8 cellular contexts compared by ENCODE assay signal in the genomic region with DNA sequence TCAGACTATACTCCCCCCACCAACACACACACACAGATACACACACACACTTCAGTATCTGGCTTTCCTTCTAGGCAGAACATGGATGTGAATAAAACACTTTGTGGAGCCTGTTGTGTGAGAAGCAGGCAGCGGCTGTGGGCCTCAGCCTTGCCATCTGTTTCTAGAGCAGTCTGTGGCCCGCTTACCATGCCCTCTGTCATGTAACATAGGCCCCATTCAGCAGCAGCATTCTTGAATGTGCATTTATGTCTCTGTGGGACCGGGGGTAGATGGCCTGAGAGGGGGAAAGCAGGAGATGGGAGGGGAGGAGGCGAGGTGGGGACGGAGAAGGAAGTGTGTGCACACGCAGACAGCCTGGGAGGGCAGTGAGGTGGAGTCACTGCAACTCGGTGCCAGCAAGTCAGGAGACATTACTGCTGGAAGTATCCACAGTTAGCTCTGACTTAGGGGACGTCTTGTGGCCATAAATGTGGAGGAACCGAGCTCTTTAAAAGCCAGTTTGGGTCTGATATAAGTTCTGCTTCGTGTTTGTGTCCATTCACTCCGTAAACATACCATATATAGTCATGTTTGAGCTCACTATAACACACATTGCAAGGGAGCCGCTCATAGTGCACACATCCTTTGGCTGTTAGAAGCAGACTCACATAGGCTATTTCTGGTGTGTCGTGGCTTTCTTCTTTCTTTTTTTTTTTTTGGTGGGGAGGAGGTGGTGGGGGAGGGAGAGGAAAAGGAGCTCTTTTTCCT. TPM values are rescaled to one million over a fixed set of nuclear protein-coding genes. Genes with fewer than 3 reads are reported as not detected.
DNase-seq lines count a peak whose midpoint lies in the region; ATAC-seq, FAIRE-seq and TF ChIP-seq lines count a peak whose summit lies in the region.

No MANE protein-coding gene starts in this region.

- H4K20me1 ChIP-seq in OCI-LY7 (ENCODE audit: insufficient read depth, low read length) (peaks cover 8% of the 10 kb centered on the region; the same call in 1 of the 2 replicates), HepG2 (ENCODE audit: insufficient read depth, low read length) (peaks cover 14% of the 10 kb centered on the region)

- in situ Hi-C loops in HepG2 (cut with HindIII; ENCODE audit: extremely low pct_ligation_motif_present, low pct_unique_long_range_greater_than_20kb): no loop called here

- peak; percentile 24 for DNase-seq in OCI-LY7 (ENCODE audit: low spot score)
- peak; percentile 52 to 78 for DNase-seq in cardiac fibroblast (ENCODE audit: low read depth in 2 of 2)
- DNase-seq in HepG2 (ENCODE audit: low spot score): peak; percentile 84
- no peak for DNase-seq in activated effector memory CD4-positive, alpha-beta T cell treated with anti-CD3 and anti-CD28 coated beads, Interleukin-2, amount 50 U/mL, for 16 hours
- no peak for DNase-seq in SJCRH30

- H3K27me3 ChIP-seq in HepG2 (ENCODE audit: control insufficient read depth in 1 of 2, insufficient read depth in 2 of 2, low read length in 2 of 2) (no peaks in the 10 kb centered on the region), thymus (ENCODE audit: control insufficient read depth, insufficient read depth) (no peaks in the 10 kb centered on the region), SJCRH30 (no peaks in the 10 kb centered on the region)

- peak overlapping the region; percentile 54 for H3K9ac ChIP-seq in HepG2 (ENCODE audit: insufficient read depth, low read depth, low read length)

- ATAC-seq in GM18502 (IDR thresholded peaks at IDR 0.05; ENCODE audit: poor library complexity, unreplicated experiment): peak; percentile 63
- peak; percentile 50 for ATAC-seq in HG02870 (IDR thresholded peaks at IDR 0.05; ENCODE audit: unreplicated experiment)
- peak; percentile 77 for ATAC-seq in HepG2

- TF ChIP-seq EP300 in HepG2 (IDR thresholded peaks at IDR 0.05; ENCODE audit: low read depth in 2 of 2, low read length in 2 of 2): no peak
- TF ChIP-seq EP300 in HepG2 (CRISPR knock-in tag; IDR thresholded peaks at IDR 0.05; ENCODE audit: borderline replicate concordance): no peak

- TF ChIP-seq RAD21 in HepG2 (CRISPR knock-in tag; IDR thresholded peaks at IDR 0.05): no peak

- H3K4me2 ChIP-seq in OCI-LY7 (ENCODE audit: low read length): peak overlapping the region; percentile 56
- H3K4me2 ChIP-seq in HepG2 (ENCODE audit: low read depth, low read length): peak overlapping the region; percentile 52

- no peaks in the 10 kb centered on the region for H3K9me3 ChIP-seq in OCI-LY7 (ENCODE audit: low read length)
- H3K9me3 ChIP-seq in HepG2 (ENCODE audit: low read length): no peaks in the 10 kb centered on the region
- no peaks in the 10 kb centered on the region for H3K9me3 ChIP-seq in thymus (ENCODE audit: control insufficient read depth)
- H3K9me3 ChIP-seq in SJCRH30 (replicated peaks): no peaks in the 10 kb centered on the region

- TF ChIP-seq POLR2A in HepG2 (IDR thresholded peaks at IDR 0.05; ENCODE audit: insufficient read depth in 1 of 2, low read depth in 2 of 2, low read length in 2 of 2): no peak

- H3K4me1 ChIP-seq in OCI-LY7 (ENCODE audit: insufficient read depth, low read length, poor library complexity, severe bottlenecking): peaks cover 25% of the 10 kb centered on the region
- peaks cover 100% of the 10 kb centered on the region for H3K4me1 ChIP-seq in HepG2 (ENCODE audit: insufficient read depth, low read length)
- H3K4me1 ChIP-seq in thymus (ENCODE audit: control insufficient read depth, insufficient read depth, low read length): peaks cover 36% of the 10 kb centered on the region
- peaks cover 21% of the 10 kb centered on the region for H3K4me1 ChIP-seq in SJCRH30

- BruUV-seq in OCI-LY7 (replicated peaks; lab: Mats Ljungman, UMichigan) (no TSS peak), HepG2 (replicated peaks; lab: Mats Ljungman, UMichigan) (no TSS peak)

- H3K9me2 ChIP-seq in OCI-LY7 (ENCODE audit: insufficient read depth, low read length): no peaks in the 10 kb centered on the region

- POLR2A ChIA-PET in OCI-LY7 (lab: Charles Lee): interaction anchor here (0.6 to 1.8 kb wide), 9 partner anchors 9 to 264 kb away, joined by 3 to 10 read pairs (median 3); no protein-coding TSS in a partner anchor
- POLR2A ChIA-PET in HepG2 (lab: Yijun Ruan, JAX): interaction anchor here (0.8 to 1.3 kb wide), 6 partner anchors 14 to 956 kb away, joined by 3 to 6 read pairs (median 3); partner anchors contain the start of gene EEF1E1

- H3K4me3 ChIP-seq in OCI-LY7 (ENCODE audit: low read depth, low read length, poor library complexity, severe bottlenecking): peak overlapping the region; percentile 10
- no peak overlapping the region for H3K4me3 ChIP-seq in cardiac fibroblast (replicated peaks in 1 of 2; ENCODE audit: low read depth in 2 of 2, low read length in 2 of 2)
- H3K4me3 ChIP-seq in HepG2 (replicated peaks in 1 of 3; ENCODE audit: insufficient read depth in 1 of 3, low read depth in 2 of 3, low read length in 3 of 3): peak overlapping the region in 1 of 3 experiments; percentile 32; a peak in 2 of 6 replicates
- peak overlapping the region; percentile 25 for H3K4me3 ChIP-seq in thymus (ENCODE audit: low read length)
- H3K4me3 ChIP-seq in SJCRH30: no peak overlapping the region

- H3K36me3 ChIP-seq in OCI-LY7 (ENCODE audit: insufficient read depth, low read length) (no peaks in the 10 kb centered on the region), HepG2 (replicated peaks in 1 of 2; ENCODE audit: control insufficient read depth in 1 of 2, insufficient read depth in 2 of 2, low read length in 2 of 2) (no peaks in the 10 kb centered on the region; a peak in 1 of 5 replicates), thymus (ENCODE audit: control insufficient read depth, insufficient read depth) (peaks cover 5% of the 10 kb centered on the region), SJCRH30 (no peaks in the 10 kb centered on the region)

- TF ChIP-seq CTCF in OCI-LY7 (conservative IDR thresholded peaks at IDR 0.05; ENCODE audit: low read length): no peak
- no peak for TF ChIP-seq CTCF in cardiac fibroblast (IDR thresholded peaks at IDR 0.05; ENCODE audit: low read depth, low read length)
- no peak for TF ChIP-seq CTCF in HepG2 (CRISPR knock-in tag; IDR thresholded peaks at IDR 0.05)

- H3K27ac ChIP-seq in OCI-LY7 (ENCODE audit: low read depth, low read length, poor library complexity, severe bottlenecking): no peak overlapping the region
- H3K27ac ChIP-seq in HepG2 (ENCODE audit: extremely low read length, insufficient read depth, low read length): peak overlapping the region; percentile 66
- H3K27ac ChIP-seq in thymus (ENCODE audit: low read depth): peak overlapping the region; percentile 94
- no peak overlapping the region for H3K27ac ChIP-seq in SJCRH30

- H3K79me2 ChIP-seq in OCI-LY7 (ENCODE audit: insufficient read depth, low read depth, low read length): no peaks in the 10 kb centered on the region
- peaks cover 100% of the 10 kb centered on the region for H3K79me2 ChIP-seq in HepG2 (ENCODE audit: insufficient read depth, low read length)

- intact Hi-C loops in OCI-LY7 (cut with micrococcal nuclease; ENCODE audit: unreplicated experiment): no loop called here
- intact Hi-C loops in HepG2 (cut with micrococcal nuclease; ENCODE audit: unreplicated experiment): loop anchor here (2.0 kb wide), 1 partner anchor 15 kb away; no protein-coding TSS in a partner anchor

- 36% methylated on average over 13 of the region's 13 CpGs for WGBS in HepG2 (ENCODE audit: low lambda C conversion rate)
- 7% methylated on average over 13 of the region's 13 CpGs for WGBS in thymus

- H2AFZ ChIP-seq in OCI-LY7 (ENCODE audit: low read length) (peak overlapping the region; percentile 39; the same call in 1 of the 2 replicates), HepG2 (ENCODE audit: low read length) (no peak overlapping the region)

- CTCF ChIA-PET in OCI-LY7 (lab: Charles Lee; ENCODE audit: unreplicated experiment): interaction anchor here (0.6 to 1.3 kb wide), 2 partner anchors 9 to 90 kb away, joined by 3 to 4 read pairs; no protein-coding TSS in a partner anchor
- CTCF ChIA-PET in HepG2 (lab: Yijun Ruan, JAX; ENCODE audit: low intra/inter-chr PET ratio, low total read pairs): no interaction called here

- peak; percentile 4 for FAIRE-seq in HepG2 (lab: Jason Lieb, UNC)

TF ChIP-seq in HepG2, 621 proteins besides CTCF, POLR2A, EP300 and RAD21 (continues in another document):
- TF ChIP-seq ZNF777 (CRISPR knock-in tag; IDR thresholded peaks at IDR 0.05): no peak
- TF ChIP-seq CBFB (CRISPR knock-in tag; IDR thresholded peaks at IDR 0.05): no peak
- TF ChIP-seq ZNF563 (CRISPR knock-in tag; IDR thresholded peaks at IDR 0.05): no peak
- TF ChIP-seq ZBTB7B (CRISPR knock-in tag; IDR thresholded peaks at IDR 0.05): no peak
- TF ChIP-seq ZNF883 (CRISPR knock-in tag; IDR thresholded peaks at IDR 0.05; ENCODE audit: not compliant biosample characterization): no peak

RNA-seq across cellular contexts. Expression of gene RREB1, which starts 38.5 kb away (rescaled TPM):
- total RNA-seq in OCI-LY7 (2014; rRNA removed; shearing (Covaris generic)): 3.4 and 4.4 TPM in 2 replicates
- total RNA-seq in OCI-LY7 (2022) (5.5 and 7.1 TPM in 2 replicates), HepG2 (2016; rRNA removed; fragmentation: Illumina TruSeq; extraction: Trizol) (23.2 and 23.4 TPM in 2 replicates)
- 62.4 and 75.9 TPM in 2 replicates for total RNA-seq in HepG2 (2016; cell fraction: cytosol; rRNA removed; fragmentation: Illumina TruSeq; extraction: Trizol; ENCODE audit: low read depth)
- total RNA-seq in HepG2 (2016; cell fraction: insoluble cytoplasmic fraction; rRNA removed; fragmentation: Illumina TruSeq; extraction: Trizol): 21.2 and 23.3 TPM in 2 replicates
- 33.9 and 40.6 TPM in 2 replicates for total RNA-seq in HepG2 (2016; cell fraction: membrane; rRNA removed; fragmentation: Illumina TruSeq; extraction: Trizol)
- 50.2 and 60.1 TPM in 2 replicates for total RNA-seq in HepG2 (2016; cell fraction: nucleus; rRNA removed; fragmentation: Illumina TruSeq; extraction: Trizol)
- polyA plus RNA-seq in HepG2 (2011; rRNA removed) (6.1 and 6.2 TPM in 2 replicates), thymus (9.2 TPM)
- polyA plus RNA-seq in HepG2 (2011; cell fraction: cytosol; rRNA removed): 3.7 and 4.4 TPM in 2 replicates
- 24.2 and 27.1 TPM in 2 replicates for polyA plus RNA-seq in HepG2 (2011; cell fraction: nucleus; rRNA removed)
- 19.5 and 19.9 TPM in 2 replicates for polyA plus RNA-seq in HepG2 (2012)
- polyA plus RNA-seq in HepG2 (2016; cell fraction: cytosol; fragmentation: Illumina TruSeq; extraction: Trizol; ENCODE audit: low read depth): 0.71 and 1.1 TPM in 2 replicates
- polyA plus RNA-seq in HepG2 (2016; cell fraction: insoluble cytoplasmic fraction; fragmentation: Illumina TruSeq; extraction: Trizol; ENCODE audit: low read depth): 12.3 and 15.5 TPM in 2 replicates
- polyA plus RNA-seq in HepG2 (2016; cell fraction: membrane; fragmentation: Illumina TruSeq; extraction: Trizol; ENCODE audit: low read depth): 1.6 and 2.2 TPM in 2 replicates
- 45.7 and 47.4 TPM in 2 replicates for polyA plus RNA-seq in HepG2 (2016; cell fraction: nucleus; fragmentation: Illumina TruSeq; extraction: Trizol; ENCODE audit: insufficient read depth, low read depth)
- polyA minus RNA-seq in HepG2 (2011; rRNA and poly(A)+ RNA removed; ENCODE audit: low replicate concordance): 33.6 and 65.0 TPM in 2 replicates
- polyA minus RNA-seq in HepG2 (2011; cell fraction: cytosol; rRNA and poly(A)+ RNA removed): 27.1 and 37.4 TPM in 2 replicates
- 65.6 and 67.6 TPM in 2 replicates for polyA minus RNA-seq in HepG2 (2011; cell fraction: nucleus; rRNA and poly(A)+ RNA removed)
- 12.3 and 13.4 TPM in 2 replicates for total RNA-seq in SJCRH30 (2014; rRNA removed; shearing (Covaris generic))

Comparison
In these comparisons a context has a peak if more than half of its experiments do, and no peak if none do; other contexts are left out.
1. DNase-seq: peak in OCI-LY7 (single experiment), cardiac fibroblast (2 of 2) and HepG2 (single experiment); none in activated effector memory CD4-positive, alpha-beta T cell treated with anti-CD3 and anti-CD28 coated beads, Interleukin-2, amount 50 U/mL, for 16 hours (single experiment) and SJCRH30 (0 of 2).
2. H3K27ac ChIP-seq: peak in HepG2 (single experiment) and thymus (single experiment); none in OCI-LY7 (single experiment) and SJCRH30 (single experiment).
3. H3K4me3 ChIP-seq: peak in OCI-LY7 (single experiment) and thymus (single experiment); none in cardiac fibroblast (0 of 2) and SJCRH30 (single experiment).
4. Peak in every context shown above with its lines, with median percentiles within 50 percentile points of each other: ATAC-seq.